ENCODE assay signal across 9 cellular contexts in the genomic region with DNA sequence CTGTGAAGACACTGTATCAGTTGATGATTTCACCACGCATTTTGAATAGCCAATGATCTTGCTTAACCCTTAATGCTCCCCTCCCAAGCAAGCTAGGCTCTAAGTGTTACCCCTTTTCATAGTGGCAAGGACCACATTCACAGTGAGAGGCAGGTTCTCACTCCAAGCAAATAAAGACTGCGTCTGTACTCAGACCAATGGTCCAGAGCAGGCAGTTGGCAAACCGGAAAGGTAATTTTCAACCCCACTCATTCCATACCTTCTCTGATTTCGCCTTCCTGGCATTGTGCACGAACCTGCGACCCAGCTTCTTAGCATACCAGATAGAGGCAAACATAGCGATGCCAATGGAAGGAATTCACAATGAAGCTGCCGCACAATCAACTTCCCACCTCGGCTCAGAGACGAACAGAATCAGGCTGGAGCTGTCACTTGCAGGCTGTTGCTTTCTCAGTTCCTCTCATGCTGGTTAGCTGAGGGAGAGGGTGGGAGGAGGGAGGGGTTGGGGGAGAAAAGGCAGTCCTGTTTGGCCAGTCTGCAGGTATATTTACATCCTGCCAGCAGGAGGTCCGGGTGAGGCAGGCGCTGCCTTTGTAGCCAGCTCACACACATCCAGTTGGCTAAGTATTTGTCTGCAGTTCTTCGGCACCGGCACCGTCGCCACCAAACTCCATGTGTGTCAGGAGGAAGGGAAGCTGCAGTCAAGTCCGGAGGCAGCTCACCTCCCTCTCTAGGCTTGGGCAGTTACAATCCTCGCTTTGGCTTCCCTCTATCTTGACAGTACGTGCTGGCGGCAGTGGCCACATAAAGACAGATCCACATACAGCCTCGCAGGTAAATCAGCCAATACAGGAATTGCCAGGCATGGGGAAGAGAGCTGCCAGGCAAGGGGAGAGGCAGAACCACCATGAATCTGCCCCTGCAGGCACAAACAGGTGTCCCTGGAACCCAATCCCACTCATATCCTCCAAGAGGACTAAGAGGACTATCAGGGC.
A peak's percentile ranks its signal among the peaks of the same experiment; 100 is the strongest.
DNase-seq lines count a peak whose midpoint lies in the region; ATAC-seq, FAIRE-seq and TF ChIP-seq lines count a peak whose summit lies in the region.
"Had no signal": no experiment of that assay in that cellular context is flagged by ENCODE, and none has a peak within 500 bp of the region (broad histone marks: within the 10 kb centered on the region; RNA-seq: fewer than 3 reads in every experiment).

No MANE protein-coding gene starts in this region.

- H4K20me1 ChIP-seq in OCI-LY3 (ENCODE audit: insufficient read depth, low read length): no peaks in the 10 kb centered on the region

- no peaks in the 10 kb centered on the region for H3K79me2 ChIP-seq in OCI-LY3 (ENCODE audit: low read length)

- no peaks in the 10 kb centered on the region for H3K9me3 ChIP-seq in OCI-LY3 (ENCODE audit: insufficient read depth, low read length)
- H3K9me3 ChIP-seq in iPS-15b (ENCODE audit: control insufficient read depth, insufficient read depth, low read length): no peaks in the 10 kb centered on the region

- H3K27me3 ChIP-seq in OCI-LY3 (ENCODE audit: low read depth, low read length) (peaks cover 11% of the 10 kb centered on the region; the same call in 1 of the 2 replicates), iPS-15b (ENCODE audit: control insufficient read depth, insufficient read depth, low read length) (peaks cover 2% of the 10 kb centered on the region)

- H2AFZ ChIP-seq in OCI-LY3 (ENCODE audit: low read depth, low read length): peak overlapping the region; percentile 77

- H3K36me3 ChIP-seq in OCI-LY3 (replicated peaks; ENCODE audit: low read depth, low read length) (no peaks in the 10 kb centered on the region), iPS-15b (ENCODE audit: control insufficient read depth, insufficient read depth, low read length) (no peaks in the 10 kb centered on the region)

- no peak for TF ChIP-seq CTCF in OCI-LY3 (IDR thresholded peaks at IDR 0.05; ENCODE audit: low read depth, low read length)

- ATAC-seq in HG03103 (IDR thresholded peaks at IDR 0.05; ENCODE audit: low read depth, unreplicated experiment) (peak; percentile 98), HG03196 (IDR thresholded peaks at IDR 0.05; ENCODE audit: unreplicated experiment) (no peak)

- H3K27ac ChIP-seq in OCI-LY3 (ENCODE audit: low read length): no peak overlapping the region

- H3K9ac ChIP-seq in OCI-LY3 (ENCODE audit: low read length) (peak overlapping the region; percentile 27), iPS-15b (ENCODE audit: low read depth, low read length) (no peak overlapping the region)

- H3K4me2 ChIP-seq in OCI-LY3 (ENCODE audit: low read length): peak overlapping the region; percentile 96

- peaks cover 19% of the 10 kb centered on the region for H3K4me1 ChIP-seq in OCI-LY3 (ENCODE audit: low read length)
- peaks cover 14% of the 10 kb centered on the region for H3K4me1 ChIP-seq in iPS-15b (ENCODE audit: control insufficient read depth, insufficient read depth, low read length)

- peak; percentile 74 for FAIRE-seq in urothelium cell line (lab: Jason Lieb, UNC)
- FAIRE-seq: TTC549 had no signal

- H3K4me3 ChIP-seq in OCI-LY3 (ENCODE audit: low read length): peak overlapping the region; percentile 83
- H3K4me3 ChIP-seq in iPS-15b (ENCODE audit: low read depth, low read length): peak overlapping the region; percentile 59

- DNase-seq in SIG-M5 treated with dmso at 0.1 percent for 504 hours (lab: John Stamatoyannopoulos, UW; ENCODE audit: unreplicated experiment) (peak; percentile 25), SIG-M5 (lab: John Stamatoyannopoulos, UW) (no peak), urothelium cell line (ENCODE audit: low spot score) (peak; percentile 26)
- no peak for DNase-seq in activated effector memory CD4-positive, alpha-beta T cell treated with anti-CD3 and anti-CD28 coated beads, Interleukin-2, amount 50 U/mL, for 16 hours

Comparison
In these comparisons a context has a peak if more than half of its experiments do, and no peak if none do; other contexts are left out.
1. DNase-seq: peak in SIG-M5 treated with dmso at 0.1 percent for 504 hours (single experiment) and urothelium cell line (single experiment); none in SIG-M5 (single experiment) and activated effector memory CD4-positive, alpha-beta T cell treated with anti-CD3 and anti-CD28 coated beads, Interleukin-2, amount 50 U/mL, for 16 hours (single experiment).